29 cellular contexts compared by ENCODE assay signal in genomic region chr10:52674474-52674873, GRCh38.
"Had no signal": no experiment of that assay in that cellular context is flagged by ENCODE, and none has a peak within 500 bp of the region (broad histone marks: within the 10 kb centered on the region; RNA-seq: fewer than 3 reads in every experiment).

No MANE protein-coding gene starts in this region.

- H3K27ac Mint-ChIP-seq: activated B cell treated with CpG ODN at 0.5 μM for 24 hours; activated CD4-positive, alpha-beta T cell treated with anti-CD3 and anti-CD28 coated beads, Interleukin-2, amount 10 ng/mL, durations not matched to agents 24 days and 14 days; activated naive CD4-positive, alpha-beta T cell treated with anti-CD3 and anti-CD28 coated beads, Interleukin-2, amount 50 U/mL, for 72 hours; activated naive CD8-positive, alpha-beta T cell treated with anti-CD3 and anti-CD28 coated beads, Interleukin-2, amount 50 U/mL, for 24 hours; IgD-negative memory B cell; T-helper 17 cell had no signal

- H3K27ac ChIP-seq: ascending aorta, body of pancreas, cardiac muscle cell, PC-9 had no signal

- H3K4me3 ChIP-seq: ascending aorta, body of pancreas, cardiac muscle cell, MG63, PC-9 had no signal

- H3K4me1 ChIP-seq: ascending aorta, body of pancreas had no signal

- ATAC-seq: activated naive CD4-positive, alpha-beta T cell treated with anti-CD3 and anti-CD28 coated beads, Interleukin-2, amount 50 U/mL, for 72 hours; activated naive CD8-positive, alpha-beta T cell treated with anti-CD3 and anti-CD28 coated beads, Interleukin-2, amount 50 U/mL, for 24 hours; activated T-cell treated with anti-CD3 and anti-CD28 coated beads, Interleukin-2, amount 50 U/mL, for 4 hours; body of pancreas; T-helper 17 cell had no signal

- H3K36me3 ChIP-seq: ascending aorta, cardiac muscle cell, MG63 had no signal

- DNase-seq: activated B cell treated with CpG ODN at 0.5 μM for 24 hours; activated CD4-positive, alpha-beta T cell treated with anti-CD3 and anti-CD28 coated beads for 1 hour; activated CD4-positive, alpha-beta T cell treated with anti-CD3 and anti-CD28 coated beads, Interleukin-2, amount 10 ng/mL, durations not matched to agents 24 days and 14 days; activated CD4-positive, alpha-beta T cell treated with anti-CD3 and anti-CD28 coated beads, Interleukin-2, amount 50 U/mL, for 48 hours; activated CD8-positive, alpha-beta memory T cell treated with anti-CD3 and anti-CD28 coated beads for 24 hours; activated effector memory CD4-positive, alpha-beta T cell treated with anti-CD3 and anti-CD28 coated beads, Interleukin-2, amount 50 U/mL, for 16 hours; activated naive CD4-positive, alpha-beta T cell treated with Interleukin-2 at 50 U/mL for 16 hours; activated naive CD8-positive, alpha-beta T cell treated with anti-CD3 and anti-CD28 coated beads, Interleukin-2, amount 50 U/mL, for 24 hours; activated T-cell treated with anti-CD3 and anti-CD28 coated beads, Interleukin-2, amount 50 U/mL, for 4 hours; amniotic stem cell; body of pancreas; KG1; MG63; MV-4-11; NCI-H1105; NCI-H1436; NCI-H1694 treated with DMSO at 0.1 percent for 48 hours; NCI-H2081; NCI-H2171; NCI-H2227 treated with DMSO at 0.1 percent for 48 hours; NCI-H526 treated with DMSO at 0.1 percent for 48 hours; PC-9; SHP77 treated with DMSO at 0.1 percent for 48 hours; T-helper 17 cell; T-helper 9 cell had no signal

- H3K27me3 ChIP-seq: ascending aorta, body of pancreas, MG63 had no signal

- H3K4me1 Mint-ChIP-seq: activated B cell treated with CpG ODN at 0.5 μM for 24 hours; activated CD4-positive, alpha-beta T cell treated with anti-CD3 and anti-CD28 coated beads, Interleukin-2, amount 10 ng/mL, durations not matched to agents 24 days and 14 days; activated naive CD8-positive, alpha-beta T cell treated with anti-CD3 and anti-CD28 coated beads, Interleukin-2, amount 50 U/mL, for 24 hours; IgD-negative memory B cell; T-helper 17 cell had no signal

- H2AFZ ChIP-seq: PC-9 had no signal

- H3K9me3 Mint-ChIP-seq: activated B cell treated with CpG ODN at 0.5 μM for 24 hours; activated CD4-positive, alpha-beta T cell treated with anti-CD3 and anti-CD28 coated beads, Interleukin-2, amount 10 ng/mL, durations not matched to agents 24 days and 14 days; activated naive CD8-positive, alpha-beta T cell treated with anti-CD3 and anti-CD28 coated beads, Interleukin-2, amount 50 U/mL, for 24 hours had no signal

- H3K27me3 Mint-ChIP-seq: activated B cell treated with CpG ODN at 0.5 μM for 24 hours; activated CD4-positive, alpha-beta T cell treated with anti-CD3 and anti-CD28 coated beads, Interleukin-2, amount 10 ng/mL, durations not matched to agents 24 days and 14 days; activated naive CD8-positive, alpha-beta T cell treated with anti-CD3 and anti-CD28 coated beads, Interleukin-2, amount 50 U/mL, for 24 hours; IgD-negative memory B cell; T-helper 17 cell had no signal

- H3K4me3 Mint-ChIP-seq: activated B cell treated with CpG ODN at 0.5 μM for 24 hours; activated CD4-positive, alpha-beta T cell treated with anti-CD3 and anti-CD28 coated beads, Interleukin-2, amount 10 ng/mL, durations not matched to agents 24 days and 14 days; activated naive CD8-positive, alpha-beta T cell treated with anti-CD3 and anti-CD28 coated beads, Interleukin-2, amount 50 U/mL, for 24 hours; activated T-cell treated with anti-CD3 and anti-CD28 coated beads, Interleukin-2, amount 50 U/mL, for 4 hours; IgD-negative memory B cell; T-helper 17 cell had no signal

- H3K4me2 ChIP-seq: PC-9 had no signal

- H3K36me3 Mint-ChIP-seq: activated naive CD4-positive, alpha-beta T cell treated with anti-CD3 and anti-CD28 coated beads, Interleukin-2, amount 50 U/mL, for 72 hours; IgD-negative memory B cell had no signal

- H3K9me3 ChIP-seq: ascending aorta, body of pancreas had no signal
